In the genomic region with DNA sequence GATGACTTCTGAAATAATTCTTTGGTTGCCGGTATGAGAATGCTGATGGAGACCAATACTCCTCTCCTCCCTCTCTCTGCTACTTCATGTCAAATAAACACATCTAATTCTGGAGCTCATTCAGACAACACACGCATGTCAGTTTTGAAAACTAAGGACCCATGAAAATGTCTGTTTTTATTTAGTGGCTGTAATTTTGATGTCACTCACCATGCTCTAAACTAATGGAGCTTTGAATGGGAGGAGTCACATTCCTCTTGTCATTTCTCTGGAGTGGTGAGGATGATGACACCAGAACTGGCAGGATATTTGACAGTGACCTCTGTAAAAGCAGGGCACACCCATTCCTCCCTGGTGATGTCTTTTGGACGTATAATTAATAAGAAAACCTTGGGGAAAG, we compare ENCODE assay signal across 15 cellular contexts.
DNase-seq lines count a peak whose midpoint lies in the region; ATAC-seq and TF ChIP-seq lines count a peak whose summit lies in the region.
"Had no signal": no experiment of that assay in that cellular context is flagged by ENCODE, and none has a peak within 500 bp of the region (broad histone marks: within the 10 kb centered on the region; RNA-seq: fewer than 3 reads in every experiment).

No MANE protein-coding gene starts in this region.

- H3K79me2 ChIP-seq in HCT116 (ENCODE audit: insufficient read depth, low read length), result no peaks in the 10 kb centered on the region

- H3K4me1 ChIP-seq in HCT116 (ENCODE audit: control insufficient read depth in 1 of 2, insufficient read depth in 2 of 2, low read length in 2 of 2) (peaks cover 57 to 86% of the 10 kb centered on the region in 2 experiments), SJSA1 (replicated peaks) (peaks cover 72% of the 10 kb centered on the region), left ventricle myocardium inferior (peaks cover 55% of the 10 kb centered on the region), gastrocnemius medialis (peaks cover 12 to 21% of the 10 kb centered on the region in 2 donors)

- CTCF ChIA-PET in HCT116 (lab: Charles Lee), result no interaction called here

- no peaks in the 10 kb centered on the region for H3K27me3 ChIP-seq in HCT116 (ENCODE audit: insufficient read depth, low read length)
- no peaks in the 10 kb centered on the region for H3K27me3 ChIP-seq in SJSA1 (replicated peaks)
- H3K27me3 ChIP-seq in left ventricle myocardium inferior (ENCODE audit: low read depth), result no peaks in the 10 kb centered on the region
- no peaks in the 10 kb centered on the region for H3K27me3 ChIP-seq in gastrocnemius medialis
- no peaks in the 10 kb centered on the region for H3K27me3 ChIP-seq in brain microvascular endothelial cell (replicated peaks)

- H3K9me3 ChIP-seq in HCT116 (ENCODE audit: control insufficient read depth in 1 of 2, insufficient read depth in 1 of 2, low read depth in 1 of 2, low read length in 2 of 2), result no peaks in the 10 kb centered on the region
- no peaks in the 10 kb centered on the region for H3K9me3 ChIP-seq in SJSA1 (replicated peaks)
- H3K9me3 ChIP-seq in left ventricle myocardium inferior (replicated peaks), result no peaks in the 10 kb centered on the region
- H3K9me3 ChIP-seq in gastrocnemius medialis, result no peaks in the 10 kb centered on the region

- no peak overlapping the region for H3K9ac ChIP-seq in HCT116 (ENCODE audit: low read length)

- no TSS peak for BruUV-seq in HCT116 (replicated peaks; lab: Mats Ljungman, UMichigan)

- no peak for TF ChIP-seq RAD21 in HCT116 (IDR thresholded peaks at IDR 0.05; ENCODE audit: low read depth)

- TF ChIP-seq CTCF in HCT116 (IDR thresholded peaks at IDR 0.05 in 2 of 3, conservative IDR thresholded peaks at IDR 0.05 in 1 of 3; ENCODE audit: borderline replicate concordance in 1 of 3, insufficient read depth in 1 of 3, low read depth in 2 of 3, low read length in 2 of 3) (no peak), left ventricle myocardium inferior (IDR thresholded peaks at IDR 0.05; ENCODE audit: borderline replicate concordance) (no peak), gastrocnemius medialis (IDR thresholded peaks at IDR 0.05 in 4 of 5, conservative IDR thresholded peaks at IDR 0.05 in 1 of 5) (no peak), brain microvascular endothelial cell (IDR thresholded peaks at IDR 0.05; ENCODE audit: low read depth, low read length, missing control alignments) (no peak)

- no peak overlapping the region for H2AFZ ChIP-seq in HCT116 (ENCODE audit: low read depth, low read length, poor library complexity, severe bottlenecking)

- DNase-seq in HCT116 (ENCODE audit: low read depth, low spot score), result no peak
- DNase-seq in SJSA1 (ENCODE audit: low read depth in 1 of 2, low spot score in 2 of 2), result peak in 1 of 2 experiments; percentile 35
- no peak for DNase-seq in left ventricle myocardium inferior
- DNase-seq in gastrocnemius medialis, result peak in 1 of 2 donors; percentile 23
- no peak for DNase-seq in brain microvascular endothelial cell
- no peak for DNase-seq in DMS 273 (lab: John Stamatoyannopoulos, UW; ENCODE audit: unreplicated experiment)
- DNase-seq: activated CD4-positive, alpha-beta memory T cell treated with anti-CD3 and anti-CD28 coated beads for 36 hours; aorta; CD8-positive, alpha-beta T cell; effector CD4-positive, alpha-beta T cell; NCI-H1048; NCI-H524; nephron progenitor cell; small intestine had no signal

- H3K9me2 ChIP-seq in HCT116 (ENCODE audit: insufficient read depth), result no peaks in the 10 kb centered on the region

- in situ Hi-C loops in gastrocnemius medialis (cut with MboI; ENCODE audit: low sequenced_read_pairs in 4 of 4), result no loop called here
- in situ Hi-C loops in brain microvascular endothelial cell (cut with HindIII; ENCODE audit: low pct_ligation_motif_present, low sequenced_read_pairs), result no loop called here

- H3K27ac ChIP-seq in HCT116 (ENCODE audit: low read depth, low read length), result no peak overlapping the region
- H3K27ac ChIP-seq in SJSA1, result peak overlapping the region; percentile 83
- H3K27ac ChIP-seq in left ventricle myocardium inferior (replicated peaks), result peak overlapping the region; percentile 65
- no peak overlapping the region for H3K27ac ChIP-seq in gastrocnemius medialis
- H3K27ac ChIP-seq in brain microvascular endothelial cell, result no peak overlapping the region

- ATAC-seq in HCT116 (no peak), gastrocnemius medialis (peak; percentile 45 to 71), GM21528 (IDR thresholded peaks at IDR 0.05; ENCODE audit: low FRiP score, unreplicated experiment) (no peak)
- ATAC-seq: CD8-positive, alpha-beta T cell had no signal

- H3K4me3 ChIP-seq in HCT116 (replicated peaks in 1 of 2; ENCODE audit: low read depth in 1 of 2, low read length in 2 of 2), result no peak overlapping the region
- H3K4me3 ChIP-seq in SJSA1, result no peak overlapping the region
- no peak overlapping the region for H3K4me3 ChIP-seq in left ventricle myocardium inferior
- H3K4me3 ChIP-seq in gastrocnemius medialis, result no peak overlapping the region
- no peak overlapping the region for H3K4me3 ChIP-seq in brain microvascular endothelial cell (ENCODE audit: low read depth, low read length)

- no peak for TF ChIP-seq POLR2A in HCT116 (IDR thresholded peaks at IDR 0.05; ENCODE audit: borderline replicate concordance, extremely low read depth, insufficient read depth, insufficient read length)
- TF ChIP-seq POLR2A in gastrocnemius medialis (IDR thresholded peaks at IDR 0.05), result no peak

- H3K36me3 ChIP-seq in HCT116 (ENCODE audit: control insufficient read depth in 1 of 2, insufficient read depth in 2 of 2, low read length in 2 of 2) (no peaks in the 10 kb centered on the region), SJSA1 (no peaks in the 10 kb centered on the region), left ventricle myocardium inferior (no peaks in the 10 kb centered on the region), gastrocnemius medialis (no peaks in the 10 kb centered on the region), brain microvascular endothelial cell (replicated peaks) (no peaks in the 10 kb centered on the region)

- peak overlapping the region; percentile 61 for H3K4me2 ChIP-seq in HCT116 (ENCODE audit: low read length)

- POLR2A ChIA-PET in HCT116 (lab: Charles Lee), result no interaction called here

- H4K20me1 ChIP-seq in HCT116 (ENCODE audit: insufficient read depth), result no peaks in the 10 kb centered on the region

- RAD21 ChIA-PET in HCT116 (lab: Charles Lee; ENCODE audit: low non-redundant PET in 1 of 2, low total read pairs in 2 of 2, uncharacterized antibody in 2 of 2, unreplicated experiment in 2 of 2), result no interaction called here

- intact Hi-C loops in HCT116 (cut with micrococcal nuclease) (no loop called here), left ventricle myocardium inferior (cut with micrococcal nuclease) (no loop called here), gastrocnemius medialis (cut with DNase I; ENCODE audit: low total_unique reads) (no loop called here)

TF ChIP-seq in HCT116, 20 proteins besides CTCF, POLR2A, EP300 and RAD21:
- TF ChIP-seq JUND (IDR thresholded peaks at IDR 0.05) (no peak), ZNF274 (IDR thresholded peaks at IDR 0.05; ENCODE audit: low read depth, low read length) (no peak), POLR2AphosphoS5 (IDR thresholded peaks at IDR 0.05; ENCODE audit: low read depth, low read length) (no peak), EZH2phosphoT487 (IDR thresholded peaks at IDR 0.05; ENCODE audit: borderline replicate concordance) (no peak), SIN3A (IDR thresholded peaks at IDR 0.05; ENCODE audit: low read depth) (no peak), ZFX (IDR thresholded peaks at IDR 0.05) (no peak), ELF1 (IDR thresholded peaks at IDR 0.05; ENCODE audit: borderline replicate concordance, low read depth) (no peak), TCF7L2 (IDR thresholded peaks at IDR 0.05; ENCODE audit: borderline replicate concordance, extremely low read depth, insufficient read depth, insufficient read length) (no peak), CEBPB (IDR thresholded peaks at IDR 0.05; ENCODE audit: low read depth) (no peak), FOSL1 (IDR thresholded peaks at IDR 0.05; ENCODE audit: low read depth) (no peak), EZH2 (IDR thresholded peaks at IDR 0.05) (no peak), SRF (IDR thresholded peaks at IDR 0.05; ENCODE audit: low read depth) (no peak)
- TF ChIP-seq, protein P1, sequence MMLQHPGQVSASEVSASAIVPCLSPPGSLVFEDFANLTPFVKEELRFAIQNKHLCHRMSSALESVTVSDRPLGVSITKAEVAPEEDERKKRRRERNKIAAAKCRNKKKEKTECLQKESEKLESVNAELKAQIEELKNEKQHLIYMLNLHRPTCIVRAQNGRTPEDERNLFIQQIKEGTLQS (IDR thresholded peaks at IDR 0.05), result no peak
- TF ChIP-seq, protein P2, sequence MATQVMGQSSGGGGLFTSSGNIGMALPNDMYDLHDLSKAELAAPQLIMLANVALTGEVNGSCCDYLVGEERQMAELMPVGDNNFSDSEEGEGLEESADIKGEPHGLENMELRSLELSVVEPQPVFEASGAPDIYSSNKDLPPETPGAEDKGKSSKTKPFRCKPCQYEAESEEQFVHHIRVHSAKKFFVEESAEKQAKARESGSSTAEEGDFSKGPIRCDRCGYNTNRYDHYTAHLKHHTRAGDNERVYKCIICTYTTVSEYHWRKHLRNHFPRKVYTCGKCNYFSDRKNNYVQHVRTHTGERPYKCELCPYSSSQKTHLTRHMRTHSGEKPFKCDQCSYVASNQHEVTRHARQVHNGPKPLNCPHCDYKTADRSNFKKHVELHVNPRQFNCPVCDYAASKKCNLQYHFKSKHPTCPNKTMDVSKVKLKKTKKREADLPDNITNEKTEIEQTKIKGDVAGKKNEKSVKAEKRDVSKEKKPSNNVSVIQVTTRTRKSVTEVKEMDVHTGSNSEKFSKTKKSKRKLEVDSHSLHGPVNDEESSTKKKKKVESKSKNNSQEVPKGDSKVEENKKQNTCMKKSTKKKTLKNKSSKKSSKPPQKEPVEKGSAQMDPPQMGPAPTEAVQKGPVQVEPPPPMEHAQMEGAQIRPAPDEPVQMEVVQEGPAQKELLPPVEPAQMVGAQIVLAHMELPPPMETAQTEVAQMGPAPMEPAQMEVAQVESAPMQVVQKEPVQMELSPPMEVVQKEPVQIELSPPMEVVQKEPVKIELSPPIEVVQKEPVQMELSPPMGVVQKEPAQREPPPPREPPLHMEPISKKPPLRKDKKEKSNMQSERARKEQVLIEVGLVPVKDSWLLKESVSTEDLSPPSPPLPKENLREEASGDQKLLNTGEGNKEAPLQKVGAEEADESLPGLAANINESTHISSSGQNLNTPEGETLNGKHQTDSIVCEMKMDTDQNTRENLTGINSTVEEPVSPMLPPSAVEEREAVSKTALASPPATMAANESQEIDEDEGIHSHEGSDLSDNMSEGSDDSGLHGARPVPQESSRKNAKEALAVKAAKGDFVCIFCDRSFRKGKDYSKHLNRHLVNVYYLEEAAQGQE (IDR thresholded peaks at IDR 0.05; ENCODE audit: low read depth), result no peak
TF ChIP-seq in HCT116: peak in this region for 0.

Comparison
In these comparisons a context has a peak if more than half of its experiments do, and no peak if none do; other contexts are left out.
1. ATAC-seq: peak in gastrocnemius medialis (2 of 2); none in HCT116 (single experiment) and GM21528 (single experiment).
2. H3K27ac ChIP-seq: peak in SJSA1 (single experiment) and left ventricle myocardium inferior (single experiment); none in HCT116 (single experiment), gastrocnemius medialis (0 of 4) and brain microvascular endothelial cell (single experiment).